In the genomic region with DNA sequence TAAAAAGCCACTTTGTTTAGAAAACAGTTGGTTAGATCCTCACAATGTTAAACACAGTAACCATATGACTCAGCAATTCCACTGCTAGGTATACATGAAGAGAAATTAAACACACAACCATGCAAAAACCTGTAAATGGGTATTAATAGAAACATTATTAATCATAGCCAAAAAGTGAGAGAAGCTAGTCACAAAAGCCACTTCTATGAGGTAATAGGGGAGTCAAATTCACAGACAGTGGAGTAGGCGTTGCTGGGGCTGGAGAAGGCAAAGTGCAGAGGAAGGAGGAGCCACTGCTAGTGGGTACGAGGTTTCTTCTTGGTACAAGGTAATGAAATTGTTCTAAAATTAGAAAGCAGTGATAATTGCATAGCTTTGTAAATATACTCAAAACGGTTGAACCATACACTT, we compare ENCODE assay signal across 13 cellular contexts.
DNase-seq lines count a peak whose midpoint lies in the region; ATAC-seq and TF ChIP-seq lines count a peak whose summit lies in the region.
"Had no signal": no experiment of that assay in that cellular context is flagged by ENCODE, and none has a peak within 500 bp of the region (broad histone marks: within the 10 kb centered on the region; RNA-seq: fewer than 3 reads in every experiment).

No MANE protein-coding gene starts in this region.

- TF ChIP-seq CTCF in right lobe of liver (IDR thresholded peaks at IDR 0.05): no peak
- no peak for TF ChIP-seq CTCF in omental fat pad (IDR thresholded peaks at IDR 0.05)

- H3K4me1 ChIP-seq in right lobe of liver: peaks cover 0 to 16% (median 0%) of the 10 kb centered on the region in 4 donors
- H3K4me1 ChIP-seq: vagina had no signal

- peak; percentile 86 for ATAC-seq in GM18868 (IDR thresholded peaks at IDR 0.05; ENCODE audit: unreplicated experiment)
- ATAC-seq in right lobe of liver: peak; percentile 83 to 93 (median 92)
- no peak for ATAC-seq in GM21360 (IDR thresholded peaks at IDR 0.05; ENCODE audit: unreplicated experiment)
- no peak for ATAC-seq in omental fat pad (ENCODE audit: low FRiP score)

- H3K27me3 ChIP-seq in right lobe of liver: no peaks in the 10 kb centered on the region
- H3K27me3 ChIP-seq: brain microvascular endothelial cell, esophagus muscularis mucosa, vagina had no signal

- no peaks in the 10 kb centered on the region for H3K36me3 ChIP-seq in right lobe of liver
- H3K36me3 ChIP-seq: brain microvascular endothelial cell, esophagus muscularis mucosa, vagina had no signal

- H3K4me3 ChIP-seq in right lobe of liver: no peak overlapping the region
- H3K4me3 ChIP-seq: esophagus muscularis mucosa, vagina had no signal

- H3K9me3 ChIP-seq in right lobe of liver: no peaks in the 10 kb centered on the region
- H3K9me3 ChIP-seq: esophagus muscularis mucosa, vagina had no signal

- intact Hi-C loops in right lobe of liver (cut with DNase I): no loop called here

- peak overlapping the region in 2 of 3 donors; percentile 13 to 29 for H3K27ac ChIP-seq in right lobe of liver
- H3K27ac ChIP-seq: brain microvascular endothelial cell, esophagus muscularis mucosa, RWPE1, vagina had no signal

- WGBS in right lobe of liver (ENCODE audit: insufficient coverage, low coverage, low lambda C conversion rate, missing lambda C conversion rate): 14% methylated on average over 3 of the region's 3 CpGs

- DNase-seq in DMS153 treated with DMSO at 0.1 percent for 48 hours (lab: John Stamatoyannopoulos, UW; ENCODE audit: unreplicated experiment) (peak; percentile 54), SHP77 treated with DMSO at 0.1 percent for 48 hours (lab: John Stamatoyannopoulos, UW) (peak; percentile 58), right lobe of liver (peak in 1 of 3 donors; percentile 37), KG1 (lab: John Stamatoyannopoulos, UW) (no peak), omental fat pad (ENCODE audit: low spot score) (no peak)
- DNase-seq: brain microvascular endothelial cell, H9, NCI-H1694 treated with DMSO at 0.1 percent for 48 hours had no signal

- TF ChIP-seq POLR2A in right lobe of liver (IDR thresholded peaks at IDR 0.05): no peak

Comparison
In these comparisons a context has a peak if more than half of its experiments do, and no peak if none do; other contexts are left out.
1. DNase-seq: peak in DMS153 treated with DMSO at 0.1 percent for 48 hours (single experiment) and SHP77 treated with DMSO at 0.1 percent for 48 hours (single experiment); none in KG1 (single experiment) and omental fat pad (single experiment).
2. ATAC-seq: peak in GM18868 (single experiment) and right lobe of liver (4 of 4); none in GM21360 (single experiment) and omental fat pad (single experiment).